Comparison of ENCODE assay signal across 1 cellular context in genomic region chr18:77210249-77210648, GRCh38.
TF ChIP-seq lines count a peak whose summit lies in the region.

No MANE protein-coding gene starts in this region.

TF ChIP-seq in H1, 55 proteins besides CTCF, POLR2A, EP300 and RAD21 (continued from another document):
- TF ChIP-seq KDM4A (IDR thresholded peaks at IDR 0.05; ENCODE audit: low read depth, low read length, severe bottlenecking) (no peak), BCL11A (IDR thresholded peaks at IDR 0.05; ENCODE audit: low read depth in 2 of 2, low read length in 2 of 2) (no peak), TEAD4 (IDR thresholded peaks at IDR 0.05; ENCODE audit: low read depth, low read length) (no peak), SP4 (IDR thresholded peaks at IDR 0.05; ENCODE audit: low read length) (no peak), CREB1 (IDR thresholded peaks at IDR 0.05) (no peak), USF2 (IDR thresholded peaks at IDR 0.05; ENCODE audit: low read length) (no peak), CEBPB (IDR thresholded peaks at IDR 0.05; ENCODE audit: low read depth, low read length) (no peak), TAF1 (IDR thresholded peaks at IDR 0.05; ENCODE audit: low read depth, low read length) (no peak), RNF2 (IDR thresholded peaks at IDR 0.05; ENCODE audit: borderline replicate concordance, low read depth, low read length, missing control alignments, poor library complexity, severe bottlenecking) (no peak), SUZ12 (IDR thresholded peaks at IDR 0.05; ENCODE audit: low read length) (no peak), CTBP2 (IDR thresholded peaks at IDR 0.05; ENCODE audit: borderline replicate concordance, insufficient read depth, insufficient read length, low read length) (no peak)
TF ChIP-seq in H1: peak in this region for 0.
